Comparison of ENCODE assay signal across 15 cellular contexts in genomic region chr9:106953166-106953565, GRCh38.
DNase-seq lines count a peak whose midpoint lies in the region; ATAC-seq and TF ChIP-seq lines count a peak whose summit lies in the region.
"Had no signal": no experiment of that assay in that cellular context is flagged by ENCODE, and none has a peak within 500 bp of the region (broad histone marks: within the 10 kb centered on the region; RNA-seq: fewer than 3 reads in every experiment).

No MANE protein-coding gene starts in this region.

- H3K4me1 Mint-ChIP-seq in MCF 10A (ENCODE audit: insufficient read depth, unreplicated experiment) = peaks cover 17% of the 10 kb centered on the region
- H3K4me1 Mint-ChIP-seq in WTC11 = peaks cover 17% of the 10 kb centered on the region

- no peak for TF ChIP-seq POLR2A in breast epithelium (IDR thresholded peaks at IDR 0.05)

- H3K27ac Mint-ChIP-seq in MCF 10A (ENCODE audit: low read depth, unreplicated experiment) (no peak overlapping the region), WTC11 (peak overlapping the region; percentile 25)
- H3K27ac Mint-ChIP-seq: activated CD8-positive, alpha-beta T cell treated with anti-CD3 and anti-CD28 coated beads for 36 hours had no signal

- POLR2A ChIA-PET in MCF 10A (lab: Yijun Ruan, JAX) = no interaction called here
- POLR2A ChIA-PET in WTC11 (lab: Charles Lee) = no interaction called here

- TF ChIP-seq CTCF in MCF 10A (IDR thresholded peaks at IDR 0.05; ENCODE audit: unreplicated experiment) (no peak), breast epithelium (IDR thresholded peaks at IDR 0.05) (no peak), WTC11 (IDR thresholded peaks at IDR 0.05) (no peak), kidney epithelial cell (IDR thresholded peaks at IDR 0.05; ENCODE audit: insufficient read depth, low read length, poor library complexity, severe bottlenecking) (no peak)

- peaks cover 29% of the 10 kb centered on the region for H3K36me3 Mint-ChIP-seq in MCF 10A (ENCODE audit: insufficient read depth, unreplicated experiment)
- H3K36me3 Mint-ChIP-seq in WTC11 = peaks cover 64% of the 10 kb centered on the region

- H3K27me3 ChIP-seq in breast epithelium (no peaks in the 10 kb centered on the region), kidney epithelial cell (ENCODE audit: control insufficient read depth, insufficient read depth, low read length) (no peaks in the 10 kb centered on the region)

- intact Hi-C loops in MCF 10A (cut with micrococcal nuclease) = no loop called here
- intact Hi-C loops in breast epithelium (cut with DNase I; ENCODE audit: low total_unique reads) = loop anchor here (10.0 kb wide), 1 partner anchor 508 kb away; no protein-coding TSS in a partner anchor

- no peak overlapping the region for H3K27ac ChIP-seq in breast epithelium
- H3K27ac ChIP-seq: thoracic aorta had no signal

- CTCF ChIA-PET in MCF 10A (lab: Yijun Ruan, JAX) (interaction anchor here (0.8 kb wide), 1 partner anchor 1111 kb away, joined by 5 read pairs; no protein-coding TSS in a partner anchor), WTC11 (lab: Charles Lee) (no interaction called here)

- no peaks in the 10 kb centered on the region for H3K4me1 ChIP-seq in breast epithelium

- H3K4me3 ChIP-seq in breast epithelium = no peak overlapping the region
- H3K4me3 ChIP-seq in kidney epithelial cell (ENCODE audit: low read depth, low read length) = no peak overlapping the region
- H3K4me3 ChIP-seq: thoracic aorta had no signal

- no peaks in the 10 kb centered on the region for H3K9me3 ChIP-seq in breast epithelium
- H3K9me3 ChIP-seq: thoracic aorta had no signal

- no TSS peak for BruUV-seq in MCF 10A (replicated peaks; lab: Mats Ljungman, UMichigan)

- H3K9me3 Mint-ChIP-seq in MCF 10A (ENCODE audit: unreplicated experiment) (peaks cover 5% of the 10 kb centered on the region), WTC11 (no peaks in the 10 kb centered on the region)
- H3K9me3 Mint-ChIP-seq: activated CD8-positive, alpha-beta T cell treated with anti-CD3 and anti-CD28 coated beads for 36 hours had no signal

- H3K36me3 ChIP-seq in breast epithelium (no peaks in the 10 kb centered on the region), kidney epithelial cell (ENCODE audit: control insufficient read depth, insufficient read depth, low read length) (peaks cover 2% of the 10 kb centered on the region)
- H3K36me3 ChIP-seq: thoracic aorta had no signal

- H3K27me3 Mint-ChIP-seq in MCF 10A (ENCODE audit: insufficient read depth, unreplicated experiment) (no peaks in the 10 kb centered on the region), WTC11 (ENCODE audit: low read depth) (no peaks in the 10 kb centered on the region)

- ATAC-seq in WTC11 = no peak
- ATAC-seq: activated CD8-positive, alpha-beta T cell treated with anti-CD3 and anti-CD28 coated beads for 36 hours had no signal

- H3K4me3 Mint-ChIP-seq in MCF 10A (ENCODE audit: unreplicated experiment) (no peak overlapping the region), WTC11 (no peak overlapping the region)
- H3K4me3 Mint-ChIP-seq: activated CD8-positive, alpha-beta T cell treated with anti-CD3 and anti-CD28 coated beads for 36 hours had no signal

- peak; percentile 20 for DNase-seq in MCF 10A (ENCODE audit: unreplicated experiment)
- DNase-seq in breast epithelium (ENCODE audit: low spot score in 2 of 2) = no peak
- no peak for DNase-seq in WTC11 (ENCODE audit: low spot score)
- peak; percentile 92 for DNase-seq in kidney epithelial cell (ENCODE audit: low read depth)
- DNase-seq in NCI-H2196 (lab: John Stamatoyannopoulos, UW; ENCODE audit: unreplicated experiment) = no peak
- no peak for DNase-seq in iPS-NIHi11 (ENCODE audit: low spot score)
- DNase-seq in inferior parietal cortex (ENCODE audit: extremely low spot score) = no peak
- DNase-seq in activated CD4-positive, alpha-beta T cell treated with anti-CD3 and anti-CD28 coated beads, Interleukin-2, amount 50 U/mL, for 4 hours = no peak
- DNase-seq: activated CD8-positive, alpha-beta T cell treated with anti-CD3 and anti-CD28 coated beads for 36 hours; activated naive CD4-positive, alpha-beta T cell; DMS153; NCI-H1417 treated with DMSO at 0.1 percent for 48 hours; NCI-H526 treated with DMSO at 0.1 percent for 48 hours; Right ventricle myocardium superior had no signal

TF ChIP-seq in WTC11, 78 proteins besides CTCF, POLR2A, EP300 and RAD21 (continues in another document):
- TF ChIP-seq ARID4B (CRISPR knock-in tag; IDR thresholded peaks at IDR 0.05; ENCODE audit: borderline replicate concordance) (no peak), FOXJ3 (CRISPR knock-in tag; IDR thresholded peaks at IDR 0.05; ENCODE audit: borderline replicate concordance) (no peak), EMX1 (CRISPR knock-in tag; IDR thresholded peaks at IDR 0.05) (no peak), AR (CRISPR knock-in tag; IDR thresholded peaks at IDR 0.05) (no peak), ERG (CRISPR knock-in tag; IDR thresholded peaks at IDR 0.05) (no peak), E2F1 (CRISPR knock-in tag; IDR thresholded peaks at IDR 0.05) (no peak), ELF4 (CRISPR knock-in tag; IDR thresholded peaks at IDR 0.05; ENCODE audit: low read depth) (no peak), GRHL2 (CRISPR knock-in tag; IDR thresholded peaks at IDR 0.05; ENCODE audit: insufficient replicate concordance, severe bottlenecking) (no peak)

Comparison
In these comparisons a context has a peak if more than half of its experiments do, and no peak if none do; other contexts are left out.
1. DNase-seq: peak in MCF 10A (single experiment) and kidney epithelial cell (single experiment); none in breast epithelium (0 of 2), WTC11 (single experiment), NCI-H2196 (single experiment), iPS-NIHi11 (single experiment), inferior parietal cortex (single experiment) and activated CD4-positive, alpha-beta T cell treated with anti-CD3 and anti-CD28 coated beads, Interleukin-2, amount 50 U/mL, for 4 hours (0 of 2).